In the genomic region with DNA sequence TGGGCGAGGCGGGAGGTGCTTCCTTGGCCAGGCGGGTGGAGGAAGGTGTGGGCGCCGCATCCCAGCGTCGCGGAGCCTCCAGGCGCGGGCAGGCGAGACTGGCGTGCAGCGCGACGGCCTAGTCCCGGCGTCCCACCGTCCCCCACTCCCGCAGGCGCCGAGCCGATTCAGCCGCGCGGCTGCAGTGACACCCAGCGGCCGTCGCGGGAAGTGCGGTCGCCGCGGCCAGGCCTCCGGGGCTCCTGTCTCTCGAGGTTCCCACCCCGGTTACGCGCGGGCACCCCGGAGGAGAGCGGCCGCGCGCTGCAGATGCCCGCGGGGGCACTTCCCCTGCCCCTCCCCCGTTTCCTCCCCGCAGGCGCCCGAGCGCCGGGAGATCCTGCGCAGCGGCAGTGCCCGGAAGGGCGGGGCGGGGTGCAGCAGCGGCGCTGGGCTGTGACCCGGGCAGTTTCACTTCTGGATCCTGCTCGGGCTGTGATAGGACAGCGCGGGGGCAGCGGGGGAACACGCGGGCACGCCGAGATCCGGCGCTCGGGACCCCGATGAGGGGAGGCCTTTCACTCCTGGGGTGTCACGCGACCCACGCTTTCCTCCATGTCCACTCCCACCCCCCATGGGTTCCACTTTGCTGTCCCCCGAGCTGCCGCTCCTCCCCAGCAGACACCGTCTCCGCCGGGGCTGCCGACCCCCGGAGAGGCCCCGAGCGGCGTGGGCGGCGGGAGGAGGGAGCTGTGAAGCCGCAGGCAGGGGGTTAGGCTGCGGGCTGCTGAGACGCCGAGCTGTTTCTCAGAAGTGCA, we compare ENCODE assay signal across 1 cellular context.
TF ChIP-seq lines count a peak whose summit lies in the region.

No MANE protein-coding gene starts in this region.

TF ChIP-seq in neural cell, 6 proteins besides CTCF, POLR2A, EP300 and RAD21 (continued from another document):
- TF ChIP-seq, protein P1, sequence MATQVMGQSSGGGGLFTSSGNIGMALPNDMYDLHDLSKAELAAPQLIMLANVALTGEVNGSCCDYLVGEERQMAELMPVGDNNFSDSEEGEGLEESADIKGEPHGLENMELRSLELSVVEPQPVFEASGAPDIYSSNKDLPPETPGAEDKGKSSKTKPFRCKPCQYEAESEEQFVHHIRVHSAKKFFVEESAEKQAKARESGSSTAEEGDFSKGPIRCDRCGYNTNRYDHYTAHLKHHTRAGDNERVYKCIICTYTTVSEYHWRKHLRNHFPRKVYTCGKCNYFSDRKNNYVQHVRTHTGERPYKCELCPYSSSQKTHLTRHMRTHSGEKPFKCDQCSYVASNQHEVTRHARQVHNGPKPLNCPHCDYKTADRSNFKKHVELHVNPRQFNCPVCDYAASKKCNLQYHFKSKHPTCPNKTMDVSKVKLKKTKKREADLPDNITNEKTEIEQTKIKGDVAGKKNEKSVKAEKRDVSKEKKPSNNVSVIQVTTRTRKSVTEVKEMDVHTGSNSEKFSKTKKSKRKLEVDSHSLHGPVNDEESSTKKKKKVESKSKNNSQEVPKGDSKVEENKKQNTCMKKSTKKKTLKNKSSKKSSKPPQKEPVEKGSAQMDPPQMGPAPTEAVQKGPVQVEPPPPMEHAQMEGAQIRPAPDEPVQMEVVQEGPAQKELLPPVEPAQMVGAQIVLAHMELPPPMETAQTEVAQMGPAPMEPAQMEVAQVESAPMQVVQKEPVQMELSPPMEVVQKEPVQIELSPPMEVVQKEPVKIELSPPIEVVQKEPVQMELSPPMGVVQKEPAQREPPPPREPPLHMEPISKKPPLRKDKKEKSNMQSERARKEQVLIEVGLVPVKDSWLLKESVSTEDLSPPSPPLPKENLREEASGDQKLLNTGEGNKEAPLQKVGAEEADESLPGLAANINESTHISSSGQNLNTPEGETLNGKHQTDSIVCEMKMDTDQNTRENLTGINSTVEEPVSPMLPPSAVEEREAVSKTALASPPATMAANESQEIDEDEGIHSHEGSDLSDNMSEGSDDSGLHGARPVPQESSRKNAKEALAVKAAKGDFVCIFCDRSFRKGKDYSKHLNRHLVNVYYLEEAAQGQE (IDR thresholded peaks at IDR 0.05; ENCODE audit: borderline replicate concordance), result no peak
